In genomic region chr12:89450922-89451321, GRCh38 we compare ENCODE assay signal across 12 cellular contexts.
DNase-seq lines count a peak whose midpoint lies in the region; TF ChIP-seq lines count a peak whose summit lies in the region.
"Had no signal": no experiment of that assay in that cellular context is flagged by ENCODE, and none has a peak within 500 bp of the region (broad histone marks: within the 10 kb centered on the region; RNA-seq: fewer than 3 reads in every experiment).

No MANE protein-coding gene starts in this region.

- H3K4me3 ChIP-seq in Caco-2 (ENCODE audit: low read depth, low read length): no peak overlapping the region
- no peak overlapping the region for H3K4me3 ChIP-seq in PC-9
- H3K4me3 ChIP-seq in osteoblast (ENCODE audit: insufficient read depth, low read length): no peak overlapping the region
- H3K4me3 ChIP-seq in effector memory CD4-positive, alpha-beta T cell (ENCODE audit: insufficient read depth, low read depth, low read length, poor library complexity, severe bottlenecking): no peak overlapping the region

- no peak overlapping the region for H3K27ac ChIP-seq in PC-9
- H3K27ac ChIP-seq in osteoblast (ENCODE audit: low read depth, low read length): peak overlapping the region; percentile 95
- no peak overlapping the region for H3K27ac ChIP-seq in effector memory CD4-positive, alpha-beta T cell (ENCODE audit: insufficient read depth, low read length, poor library complexity, severe bottlenecking)

- H2AFZ ChIP-seq in PC-9 (no peak overlapping the region), osteoblast (ENCODE audit: low read length) (peak overlapping the region; percentile 56)

- no peaks in the 10 kb centered on the region for H4K20me1 ChIP-seq in PC-9 (ENCODE audit: insufficient read depth)
- no peaks in the 10 kb centered on the region for H4K20me1 ChIP-seq in osteoblast (ENCODE audit: insufficient read depth, low read length)

- H3K9me3 ChIP-seq in Caco-2: no peaks in the 10 kb centered on the region
- H3K9me3 ChIP-seq in PC-9 (ENCODE audit: insufficient read depth, low read depth): no peaks in the 10 kb centered on the region; the same call in 1 of the 2 replicates
- no peaks in the 10 kb centered on the region for H3K9me3 ChIP-seq in osteoblast (ENCODE audit: low read depth, low read length)
- no peaks in the 10 kb centered on the region for H3K9me3 ChIP-seq in effector memory CD4-positive, alpha-beta T cell (ENCODE audit: control insufficient read depth, low read length)
- H3K9me3 ChIP-seq: heart left ventricle had no signal

- no peaks in the 10 kb centered on the region for H3K27me3 Mint-ChIP-seq in Caco-2 (ENCODE audit: insufficient read depth, unreplicated experiment)
- H3K27me3 Mint-ChIP-seq: CD8-positive, alpha-beta memory T cell; central memory CD8-positive, alpha-beta T cell had no signal

- H3K9me3 Mint-ChIP-seq in Caco-2 (ENCODE audit: unreplicated experiment): peaks cover 9% of the 10 kb centered on the region
- H3K9me3 Mint-ChIP-seq: CD8-positive, alpha-beta memory T cell; central memory CD8-positive, alpha-beta T cell had no signal

- no peak overlapping the region for H3K4me3 Mint-ChIP-seq in Caco-2 (ENCODE audit: unreplicated experiment)
- H3K4me3 Mint-ChIP-seq: CD8-positive, alpha-beta memory T cell; central memory CD8-positive, alpha-beta T cell had no signal

- H3K36me3 ChIP-seq in Caco-2 (ENCODE audit: control insufficient read depth, insufficient read depth, low read length): no peaks in the 10 kb centered on the region; the same call in 1 of the 2 replicates
- no peaks in the 10 kb centered on the region for H3K36me3 ChIP-seq in PC-9 (ENCODE audit: low read depth)
- no peaks in the 10 kb centered on the region for H3K36me3 ChIP-seq in osteoblast (ENCODE audit: insufficient read depth, low read length)
- H3K36me3 ChIP-seq in effector memory CD4-positive, alpha-beta T cell (ENCODE audit: control insufficient read depth, insufficient read depth, low read length): no peaks in the 10 kb centered on the region
- H3K36me3 ChIP-seq: heart left ventricle had no signal

- TF ChIP-seq CTCF in Caco-2 (IDR thresholded peaks at IDR 0.05; ENCODE audit: insufficient read depth in 1 of 2, low read depth in 1 of 2, low read length in 1 of 2, severe bottlenecking in 1 of 2, unreplicated experiment in 1 of 2) (no peak), PC-9 (conservative IDR thresholded peaks at IDR 0.05) (no peak), osteoblast (IDR thresholded peaks at IDR 0.05; ENCODE audit: extremely low read depth, low read depth, low read length) (no peak)

- DNase-seq in Caco-2 (peak in 1 of 2 experiments; percentile 8), PC-9 (no peak), fibroblast of peridontal ligament (ENCODE audit: extremely low read depth) (peak; percentile 54), osteoblast (ENCODE audit: insufficient read length, low spot score, missing footprints) (peak; percentile 31), NCI-H524 treated with DMSO at 0.1 percent for 48 hours (lab: John Stamatoyannopoulos, UW) (no peak), superior temporal gyrus (ENCODE audit: extremely low spot score) (no peak)
- DNase-seq in effector memory CD4-positive, alpha-beta T cell: no peak
- DNase-seq in NK-92 treated with Interleukin-12 subunit alpha and Interleukin-12 subunit beta, amount 100 ng/mL, for 24 hours (lab: John Stamatoyannopoulos, UW): no peak
- DNase-seq: CD8-positive, alpha-beta memory T cell; heart left ventricle; NCI-H1092 had no signal

- no peaks in the 10 kb centered on the region for H3F3A ChIP-seq in PC-9 (ENCODE audit: insufficient read depth, low read depth)

- H3K4me1 ChIP-seq in Caco-2 (peaks cover 48% of the 10 kb centered on the region), PC-9 (replicated peaks; ENCODE audit: insufficient read depth) (0 out of 2 replicates have a peak, but pooled peaks cover 9% of the 10 kb centered on the region), osteoblast (ENCODE audit: insufficient read depth, low read length) (peaks cover 44% of the 10 kb centered on the region)
- no peaks in the 10 kb centered on the region for H3K4me1 ChIP-seq in effector memory CD4-positive, alpha-beta T cell (ENCODE audit: control insufficient read depth, insufficient read depth, low read length, poor library complexity, severe bottlenecking)

- H3K27ac Mint-ChIP-seq in Caco-2 (ENCODE audit: unreplicated experiment): peak overlapping the region; percentile 62

- CTCF ChIA-PET in Caco-2 (lab: Charles Lee): interaction anchor here (0.7 kb wide), 1 partner anchor 99 kb away, joined by 4 read pairs; no protein-coding TSS in a partner anchor
- CTCF ChIA-PET in PC-9 (lab: Charles Lee): interaction anchor here (0.7 kb wide), 1 partner anchor 433 kb away, joined by 11 read pairs; no protein-coding TSS in a partner anchor

- peaks cover 6% of the 10 kb centered on the region for H3K36me3 Mint-ChIP-seq in Caco-2 (ENCODE audit: insufficient read depth, unreplicated experiment)

- peaks cover 37% of the 10 kb centered on the region for H3K4me1 Mint-ChIP-seq in Caco-2 (ENCODE audit: low read depth, unreplicated experiment)

- POLR2A ChIA-PET in Caco-2 (lab: Charles Lee): interaction anchor here (1.2 to 2.2 kb wide), 3 partner anchors 72 to 100 kb away, joined by 5 to 12 read pairs (median 8); partner anchors contain the start of gene DUSP6
- POLR2A ChIA-PET in PC-9 (lab: Charles Lee; ENCODE audit: unreplicated experiment): interaction anchor here (0.5 kb wide), 1 partner anchor 225 kb away, joined by 3 read pairs; no protein-coding TSS in a partner anchor

- intact Hi-C loops in Caco-2 (cut with micrococcal nuclease; ENCODE audit: unreplicated experiment): loop anchor here (2.0 kb wide), 2 partner anchors 72 to 98 kb away; partner anchors contain the start of gene DUSP6
- intact Hi-C loops in PC-9 (cut with micrococcal nuclease; ENCODE audit: unreplicated experiment): loop anchor here (5.0 kb wide), 1 partner anchor 79 kb away; no protein-coding TSS in a partner anchor

- H3K27me3 ChIP-seq in Caco-2 (replicated peaks; ENCODE audit: control insufficient read depth, insufficient read depth, low read length): no peaks in the 10 kb centered on the region
- H3K27me3 ChIP-seq in PC-9 (ENCODE audit: insufficient read depth, low read depth): no peaks in the 10 kb centered on the region
- no peaks in the 10 kb centered on the region for H3K27me3 ChIP-seq in osteoblast (ENCODE audit: insufficient read depth, low read length)
- no peaks in the 10 kb centered on the region for H3K27me3 ChIP-seq in effector memory CD4-positive, alpha-beta T cell (replicated peaks; ENCODE audit: control insufficient read depth, insufficient read depth, low read length, poor library complexity, severe bottlenecking)
- H3K27me3 ChIP-seq: heart left ventricle had no signal

- H3K4me2 ChIP-seq in PC-9: peak overlapping the region; percentile 19; the same call in 1 of the 2 replicates
- H3K4me2 ChIP-seq in osteoblast (ENCODE audit: insufficient read depth, low read length): peak overlapping the region; percentile 42

- no peaks in the 10 kb centered on the region for H3K79me2 ChIP-seq in PC-9 (ENCODE audit: low read depth)
- H3K79me2 ChIP-seq in osteoblast (ENCODE audit: insufficient read depth, low read length): no peaks in the 10 kb centered on the region

- no TSS peak for BruUV-seq in Caco-2 (replicated peaks; lab: Mats Ljungman, UMichigan)
- BruUV-seq in PC-9 (replicated peaks; lab: Mats Ljungman, UMichigan): no TSS peak

- H3K9me2 ChIP-seq in PC-9 (ENCODE audit: insufficient read depth): no peaks in the 10 kb centered on the region; the same call in 1 of the 2 replicates

Comparison
In these comparisons a context has a peak if more than half of its experiments do, and no peak if none do; other contexts are left out.
1. DNase-seq: peak in fibroblast of peridontal ligament (single experiment) and osteoblast (single experiment); none in PC-9 (0 of 2), effector memory CD4-positive, alpha-beta T cell (0 of 3), NCI-H524 treated with DMSO at 0.1 percent for 48 hours (single experiment), NK-92 treated with Interleukin-12 subunit alpha and Interleukin-12 subunit beta, amount 100 ng/mL, for 24 hours (single experiment) and superior temporal gyrus (single experiment).